ENCODE assay signal across 13 cellular contexts in the genomic region with DNA sequence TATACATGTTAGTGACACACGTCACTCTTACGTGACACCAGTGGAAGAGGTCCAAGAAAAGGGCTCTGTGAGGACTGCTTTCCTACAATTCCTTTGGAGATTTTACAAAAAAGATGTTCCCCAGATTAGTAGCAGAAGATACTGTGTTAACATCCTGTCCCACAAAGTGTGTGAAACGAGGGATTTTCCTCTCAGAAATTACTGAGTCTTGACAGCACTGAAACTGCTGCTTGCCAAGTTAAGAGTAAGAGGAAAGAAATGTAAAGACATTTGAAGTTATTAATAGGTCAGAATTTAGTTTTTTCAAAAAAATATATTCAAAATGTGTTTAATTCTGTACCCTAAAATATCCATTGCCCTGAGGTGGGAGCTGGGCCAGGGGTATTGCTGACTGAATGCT. TPM values are rescaled to one million over a fixed set of nuclear protein-coding genes. Genes with fewer than 3 reads are reported as not detected.
DNase-seq lines count a peak whose midpoint lies in the region; ATAC-seq and TF ChIP-seq lines count a peak whose summit lies in the region.
"Had no signal": no experiment of that assay in that cellular context is flagged by ENCODE, and none has a peak within 500 bp of the region (broad histone marks: within the 10 kb centered on the region; RNA-seq: fewer than 3 reads in every experiment).

No MANE protein-coding gene starts in this region.

- DNase-seq in AG04449 (ENCODE audit: low read depth, low spot score) (peak; percentile 79), MG63 (peak; percentile 23), cardiac fibroblast (ENCODE audit: low read depth in 2 of 2) (peak; percentile 72 to 91), mesendoderm (no peak), NCI-H510A (lab: John Stamatoyannopoulos, UW) (no peak), HUDEP-2 (lab: John Stamatoyannopoulos, UW; ENCODE audit: unreplicated experiment in 76 of 76) (no peak), endodermal cell (no peak)
- DNase-seq in activated naive CD4-positive, alpha-beta T cell treated with anti-CD3 and anti-CD28 coated beads, Interleukin-2, amount 50 U/mL, for 72 hours (ENCODE audit: low spot score in 2 of 2) = no peak
- DNase-seq: activated CD4-positive, alpha-beta T cell treated with anti-CD3 and anti-CD28 coated beads, Interleukin-2, amount 50 U/mL, for 48 hours; activated naive CD4-positive, alpha-beta T cell treated with anti-CD3 and anti-CD28 coated beads, Interleukin-2, amount 50 U/mL, for 16 hours; NCI-H524; pancreas had no signal

- H3K56ac ChIP-seq in mesendoderm (ENCODE audit: low read length) = no peak overlapping the region

- H3K9ac ChIP-seq in mesendoderm (ENCODE audit: low read length) = no peak overlapping the region
- H3K9ac ChIP-seq in endodermal cell (ENCODE audit: extremely low read depth, low read length, poor library complexity, severe bottlenecking) = no peak overlapping the region

- peak overlapping the region; percentile 81 for H3K4ac ChIP-seq in mesendoderm (ENCODE audit: low read depth, low read length)

- H3K18ac ChIP-seq in mesendoderm (ENCODE audit: low read length) = no peak overlapping the region

- H2AK5ac ChIP-seq in mesendoderm (ENCODE audit: low read length) = no peak overlapping the region

- no peak for ATAC-seq in activated naive CD4-positive, alpha-beta T cell treated with anti-CD3 and anti-CD28 coated beads, Interleukin-2, amount 50 U/mL, for 72 hours

- no peak overlapping the region for H2BK15ac ChIP-seq in mesendoderm (replicated peaks; ENCODE audit: low read depth)

- TF ChIP-seq CTCF in AG04449 (IDR thresholded peaks at IDR 0.05; ENCODE audit: insufficient read depth, low read length, missing control alignments) = no peak
- TF ChIP-seq CTCF in cardiac fibroblast (IDR thresholded peaks at IDR 0.05; ENCODE audit: low read depth, low read length) = no peak
- TF ChIP-seq CTCF in endodermal cell (conservative IDR thresholded peaks at IDR 0.05) = no peak

- no peak overlapping the region for H2BK5ac ChIP-seq in mesendoderm (ENCODE audit: low read length)

- WGBS in mesendoderm (ENCODE audit: extremely low coverage, insufficient coverage, low lambda C conversion rate) = no CpG with 5 or more reads among the region's 3 CpGs
- WGBS in endodermal cell (ENCODE audit: insufficient coverage in 1 of 2, insufficient read length in 1 of 2), 2 experiments = 77 to 93% methylated on average over 3 of the region's 3 CpGs

- POLR2A ChIA-PET in AG04449 (lab: Yijun Ruan, JAX) = no interaction called here

- H4K5ac ChIP-seq in mesendoderm (ENCODE audit: low read length) = no peak overlapping the region

- H3K4me1 ChIP-seq in mesendoderm (ENCODE audit: control insufficient read depth, low read depth, low read length) = peaks cover 3% of the 10 kb centered on the region
- peaks cover 4% of the 10 kb centered on the region for H3K4me1 ChIP-seq in endodermal cell (ENCODE audit: control insufficient read depth, insufficient read depth, low read length)

- no peaks in the 10 kb centered on the region for H3K79me1 ChIP-seq in mesendoderm (ENCODE audit: low read length)

- H3K9me3 Mint-ChIP-seq in activated naive CD4-positive, alpha-beta T cell treated with anti-CD3 and anti-CD28 coated beads, Interleukin-2, amount 50 U/mL, for 72 hours = no peaks in the 10 kb centered on the region
- no peaks in the 10 kb centered on the region for H3K9me3 Mint-ChIP-seq in endodermal cell

- no peak overlapping the region for H3K4me2 ChIP-seq in mesendoderm (ENCODE audit: low read length)

- H3K36me3 ChIP-seq in MG63 = no peaks in the 10 kb centered on the region
- no peaks in the 10 kb centered on the region for H3K36me3 ChIP-seq in mesendoderm (ENCODE audit: control insufficient read depth, insufficient read depth, low read length)
- no peaks in the 10 kb centered on the region for H3K36me3 ChIP-seq in endodermal cell (ENCODE audit: control insufficient read depth, insufficient read depth, low read length)
- H3K36me3 ChIP-seq: pancreas had no signal

- no peak overlapping the region for H4K8ac ChIP-seq in mesendoderm (ENCODE audit: low read depth, low read length)

- H3K27me3 Mint-ChIP-seq in endodermal cell (ENCODE audit: insufficient read depth) = no peaks in the 10 kb centered on the region
- H3K27me3 Mint-ChIP-seq: B cell had no signal

- H3K36me3 Mint-ChIP-seq in activated naive CD4-positive, alpha-beta T cell treated with anti-CD3 and anti-CD28 coated beads, Interleukin-2, amount 50 U/mL, for 72 hours = peaks cover 0 to 1% of the 10 kb centered on the region in 2 donors
- no peaks in the 10 kb centered on the region for H3K36me3 Mint-ChIP-seq in endodermal cell (ENCODE audit: low read depth)

- CTCF ChIA-PET in AG04449 (lab: Yijun Ruan, JAX) = interaction anchor here (0.7 to 3.2 kb wide), 9 partner anchors 10 to 1031 kb away, joined by 3 to 36 read pairs (median 3); a partner anchor contains a TSS

- H3K4me3 ChIP-seq in AG04449 (ENCODE audit: low read depth, low read length) (no peak overlapping the region), MG63 (no peak overlapping the region), cardiac fibroblast (replicated peaks in 1 of 2; ENCODE audit: low read depth in 2 of 2, low read length in 2 of 2) (no peak overlapping the region), mesendoderm (ENCODE audit: low read length) (no peak overlapping the region), endodermal cell (ENCODE audit: low read length) (no peak overlapping the region)
- H3K4me3 ChIP-seq: pancreas had no signal

- H3K9me3 ChIP-seq in MG63 (no peaks in the 10 kb centered on the region), endodermal cell (ENCODE audit: control insufficient read depth, low read length) (no peaks in the 10 kb centered on the region)
- H3K9me3 ChIP-seq: pancreas had no signal

- peaks cover 49% of the 10 kb centered on the region for H3K4me1 Mint-ChIP-seq in endodermal cell

- H3K23ac ChIP-seq in mesendoderm (ENCODE audit: low read length) = no peak overlapping the region

- peak overlapping the region; percentile 88 for H2BK120ac ChIP-seq in mesendoderm (ENCODE audit: low read depth, low read length)

- H3K4me3 Mint-ChIP-seq in endodermal cell = no peak overlapping the region
- H3K4me3 Mint-ChIP-seq: B cell had no signal

- H3K27ac ChIP-seq in mesendoderm (ENCODE audit: low read depth, low read length) (no peak overlapping the region), endodermal cell (ENCODE audit: low read depth, low read length) (no peak overlapping the region)

- H3K79me2 ChIP-seq in mesendoderm (ENCODE audit: control insufficient read depth, insufficient read depth, low read length) = no peaks in the 10 kb centered on the region

- no peak overlapping the region for H3K27ac Mint-ChIP-seq in activated naive CD4-positive, alpha-beta T cell treated with anti-CD3 and anti-CD28 coated beads, Interleukin-2, amount 50 U/mL, for 72 hours
- H3K27ac Mint-ChIP-seq in endodermal cell = no peak overlapping the region

- H3K27me3 ChIP-seq in MG63 (no peaks in the 10 kb centered on the region), mesendoderm (ENCODE audit: insufficient read depth, low read length, poor library complexity) (no peaks in the 10 kb centered on the region), endodermal cell (ENCODE audit: control insufficient read depth, insufficient read depth, low read length, poor library complexity, severe bottlenecking) (no peaks in the 10 kb centered on the region)
- H3K27me3 ChIP-seq: pancreas had no signal

RNA-seq across cellular contexts. Expression of a gene that starts 58.8 kb away (rescaled TPM):
- total RNA-seq in MG63 (2014; rRNA removed; shearing (Covaris generic); ENCODE audit: low replicate concordance) = not detected in 2 replicates
- 33.0 TPM for polyA plus RNA-seq in mesendoderm (2013, experiment 1 of 2)
- 32.5 TPM for polyA plus RNA-seq in mesendoderm (2013, experiment 2 of 2)
- 1 to 10 TPM; 1.3 to 2.7 TPM for total RNA-seq in activated naive CD4-positive, alpha-beta T cell treated with anti-CD3 and anti-CD28 coated beads, Interleukin-2, amount 50 U/mL, for 72 hours
- total RNA-seq in endodermal cell = 10 to 100 TPM; 42.4 to 48.7 TPM
- 8.0 TPM for polyA plus RNA-seq in endodermal cell (2013, experiment 1 of 2)
- polyA plus RNA-seq in endodermal cell (2013, experiment 2 of 2) = 6.7 TPM

Comparison
In these comparisons a context has a peak if more than half of its experiments do, and no peak if none do; other contexts are left out.
1. DNase-seq: peak in AG04449 (single experiment), MG63 (single experiment) and cardiac fibroblast (2 of 2); none in mesendoderm (single experiment), NCI-H510A (single experiment), activated naive CD4-positive, alpha-beta T cell treated with anti-CD3 and anti-CD28 coated beads, Interleukin-2, amount 50 U/mL, for 72 hours (0 of 2), HUDEP-2 (0 of 76) and endodermal cell (single experiment).
2. RNA of a gene that starts 58.8 kb away (total RNA-seq): 42.4 to 48.7 TPM in endodermal cell; 1.3 to 2.7 TPM in activated naive CD4-positive, alpha-beta T cell treated with anti-CD3 and anti-CD28 coated beads, Interleukin-2, amount 50 U/mL, for 72 hours and not detected in MG63; every median in the first group is over 10 times any median in the second.